In genomic region chr20:63116412-63117106, GRCh38 we compare ENCODE assay signal across 11 cellular contexts.
DNase-seq lines count a peak whose midpoint lies in the region; ATAC-seq and TF ChIP-seq lines count a peak whose summit lies in the region.
"Had no signal": no experiment of that assay in that cellular context is flagged by ENCODE, and none has a peak within 500 bp of the region (broad histone marks: within the 10 kb centered on the region; RNA-seq: fewer than 3 reads in every experiment).

No MANE protein-coding gene starts in this region.

- H4K20me1 ChIP-seq in mammary epithelial cell (ENCODE audit: insufficient read depth, low read length) = no peaks in the 10 kb centered on the region

- ATAC-seq in SK-N-SH treated with all-trans-retinoic acid at 6 μM for 48 hours = 0 out of 3 replicates have a peak, but pooled peaks have one; percentile 33
- no peak for ATAC-seq in left cardiac atrium
- no peak for ATAC-seq in GM19397 (IDR thresholded peaks at IDR 0.05; ENCODE audit: unreplicated experiment)

- H3K9me3 ChIP-seq in mammary epithelial cell (replicated peaks; ENCODE audit: insufficient read depth, low read length) (no peaks in the 10 kb centered on the region), testis (no peaks in the 10 kb centered on the region)

- 22% methylated on average over 29 of the region's 32 CpGs for WGBS in mammary epithelial cell (ENCODE audit: low coverage, missing lambda C conversion rate)
- WGBS in testis, 2 donors = 13 to 17% methylated on average over 29 to 32 of the region's 32 CpGs

- no peaks in the 10 kb centered on the region for H3K79me2 ChIP-seq in mammary epithelial cell (ENCODE audit: insufficient read depth, low read length)

- CTCF ChIA-PET in mammary epithelial cell (lab: Charles Lee; ENCODE audit: low non-redundant PET) = no interaction called here

- in situ Hi-C loops in T47D (cut with HindIII; ENCODE audit: low pct_unique_long_range_greater_than_20kb, low sequenced_read_pairs) = no loop called here
- in situ Hi-C loops in mammary epithelial cell (cut with MboI; ENCODE audit: low sequenced_read_pairs in 2 of 2) = no loop called here

- H3K27ac ChIP-seq in mammary epithelial cell (ENCODE audit: insufficient read depth, low read depth, low read length) (no peak overlapping the region), testis (no peak overlapping the region)

- no TSS peak for BruUV-seq in mammary epithelial cell (replicated peaks; lab: Mats Ljungman, UMichigan)

- peak; percentile 67 to 95 for DNase-seq in T47D (ENCODE audit: low read depth in 1 of 2, low spot score in 1 of 2)
- no peak for DNase-seq in mammary epithelial cell
- peak; percentile 30 for DNase-seq in left cardiac atrium
- peak; percentile 39 for DNase-seq in testis
- no peak for DNase-seq in OCI-M2 (lab: John Stamatoyannopoulos, UW; ENCODE audit: unreplicated experiment)
- DNase-seq in stimulated activated CD4-positive, alpha-beta T cell treated with anti-CD3 and anti-CD28 coated beads, Interleukin-4, amount 100 ng/mL, for 4 hours = no peak
- DNase-seq: activated CD4-positive, alpha-beta T cell treated with anti-CD3 and anti-CD28 coated beads, Interleukin-2, amount 50 U/mL, for 48 hours; CD4-positive, CD25-positive, alpha-beta regulatory T cell had no signal

- peaks cover 2% of the 10 kb centered on the region for H3K27me3 ChIP-seq in mammary epithelial cell (ENCODE audit: insufficient read depth, low read length)
- H3K27me3 ChIP-seq in testis = no peaks in the 10 kb centered on the region

- H3K4me2 ChIP-seq in mammary epithelial cell (ENCODE audit: insufficient read depth, low read depth, low read length) = no peak overlapping the region

- H3K36me3 ChIP-seq in mammary epithelial cell (ENCODE audit: insufficient read depth, low read length) (no peaks in the 10 kb centered on the region), testis (ENCODE audit: low read depth, missing control alignments) (no peaks in the 10 kb centered on the region)
- H3K36me3 ChIP-seq: HAP-1 had no signal

- intact Hi-C loops in mammary epithelial cell (cut with micrococcal nuclease) (no loop called here), left cardiac atrium (cut with DNase I) (no loop called here), testis (cut with DNase I; ENCODE audit: low total_unique reads) (no loop called here)

- no peak overlapping the region for H2AFZ ChIP-seq in mammary epithelial cell (ENCODE audit: low read depth, low read length)

- H3K4me1 ChIP-seq in mammary epithelial cell (ENCODE audit: insufficient read depth, low read length) (no peaks in the 10 kb centered on the region), testis (no peaks in the 10 kb centered on the region)
- H3K4me1 ChIP-seq: HAP-1 had no signal

- no peak overlapping the region for H3K9ac ChIP-seq in mammary epithelial cell (ENCODE audit: insufficient read depth, low read length)

- H3K4me3 ChIP-seq in mammary epithelial cell (replicated peaks in 1 of 3; ENCODE audit: insufficient read depth in 1 of 3, low read depth in 2 of 3, low read length in 3 of 3) (no peak overlapping the region), testis (no peak overlapping the region)
- H3K4me3 ChIP-seq: HAP-1 had no signal

- TF ChIP-seq POLR2A in testis (IDR thresholded peaks at IDR 0.05) = no peak

- TF ChIP-seq CTCF in mammary epithelial cell (conservative IDR thresholded peaks at IDR 0.05 in 1 of 2, IDR thresholded peaks at IDR 0.05 in 1 of 2; ENCODE audit: extremely low read depth in 1 of 2, insufficient read depth in 1 of 2, low read depth in 1 of 2, low read length in 2 of 2) (no peak), testis (IDR thresholded peaks at IDR 0.05) (no peak)

- dilution Hi-C loops in mammary epithelial cell (cut with HindIII; ENCODE audit: low sequenced_read_pairs) = no loop called here

TF ChIP-seq in SK-N-SH treated with all-trans-retinoic acid at 6 μM for 48 hours, 23 proteins besides CTCF, POLR2A, EP300 and RAD21:
- TF ChIP-seq CSRNP3 (CRISPR knock-in tag; IDR thresholded peaks at IDR 0.05) (no peak), ARNTL (CRISPR knock-in tag; IDR thresholded peaks at IDR 0.05; ENCODE audit: borderline replicate concordance, low read depth) (no peak), ZFP30 (CRISPR knock-in tag; IDR thresholded peaks at IDR 0.05) (no peak), PATZ1 (CRISPR knock-in tag; IDR thresholded peaks at IDR 0.05; ENCODE audit: borderline replicate concordance) (no peak), ZNF565 (CRISPR knock-in tag; conservative IDR thresholded peaks at IDR 0.05; ENCODE audit: low read depth) (no peak), ISL1 (CRISPR knock-in tag; IDR thresholded peaks at IDR 0.05) (no peak), PPARA (CRISPR knock-in tag; IDR thresholded peaks at IDR 0.05; ENCODE audit: borderline replicate concordance) (no peak), ZNF8 (CRISPR knock-in tag; IDR thresholded peaks at IDR 0.05) (no peak), TSHZ2 (CRISPR knock-in tag; IDR thresholded peaks at IDR 0.05) (no peak), ZFP3 (CRISPR knock-in tag; IDR thresholded peaks at IDR 0.05) (no peak)

Comparison
In these comparisons a context has a peak if more than half of its experiments do, and no peak if none do; other contexts are left out.
1. DNase-seq: peak in T47D (2 of 2), left cardiac atrium (single experiment) and testis (single experiment); none in mammary epithelial cell (single experiment), OCI-M2 (single experiment) and stimulated activated CD4-positive, alpha-beta T cell treated with anti-CD3 and anti-CD28 coated beads, Interleukin-4, amount 100 ng/mL, for 4 hours (0 of 2).